Comparison of ENCODE assay signal across 11 cellular contexts in the genomic region with DNA sequence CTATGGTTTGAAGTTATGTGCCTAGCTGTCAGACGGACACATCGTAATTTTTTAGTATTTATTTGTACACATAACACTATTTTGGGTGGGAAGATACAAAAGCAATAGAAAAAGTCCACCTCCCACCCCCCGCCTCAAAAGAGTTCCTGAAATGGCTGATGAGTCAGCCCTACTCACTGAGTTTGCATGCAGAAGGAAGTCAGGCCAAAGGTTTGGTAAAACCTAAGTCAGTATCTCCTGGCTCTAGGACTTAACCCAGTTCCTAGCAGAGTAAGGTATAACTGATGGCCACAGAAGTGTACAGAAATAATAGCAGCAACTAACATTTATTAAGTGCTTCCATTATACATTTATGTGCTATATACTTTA.
DNase-seq lines count a peak whose midpoint lies in the region; ATAC-seq and TF ChIP-seq lines count a peak whose summit lies in the region.
"Had no signal": no experiment of that assay in that cellular context is flagged by ENCODE, and none has a peak within 500 bp of the region (broad histone marks: within the 10 kb centered on the region; RNA-seq: fewer than 3 reads in every experiment).

No MANE protein-coding gene starts in this region.

- H3K9ac ChIP-seq in BLaER1 treated with 17β-estradiol and CSF1 and Interleukin-3, amounts not matched to agents 10 nM and 100 nM, result peak overlapping the region in 2 of 11 experiments; percentile 13 to 26; a peak in 1 of 22 replicates

- DNase-seq in GM20000 (ENCODE audit: low spot score), result peak; percentile 27
- DNase-seq in UCSD-AML1 (lab: John Stamatoyannopoulos, UW; ENCODE audit: unreplicated experiment), result peak; percentile 10
- DNase-seq in foreskin fibroblast, result peak; percentile 49 to 79
- DNase-seq in NCI-H1105 treated with DMSO at 0.1 percent for 48 hours (lab: John Stamatoyannopoulos, UW), result no peak
- DNase-seq in NCI-H1694 (lab: John Stamatoyannopoulos, UW), result no peak
- DNase-seq: left colon, NCI-H1092 treated with DMSO at 0.1 percent for 48 hours had no signal

- peaks cover 0 to 8% (median 0%) of the 10 kb centered on the region in 11 experiments; a peak in 1 of 22 replicates for H3K36me3 ChIP-seq in BLaER1 treated with 17β-estradiol and CSF1 and Interleukin-3, amounts not matched to agents 10 nM and 100 nM

- peak overlapping the region; percentile 83 to 97 (median 93); a peak in 20 of 22 replicates for H3K4me2 ChIP-seq in BLaER1 treated with 17β-estradiol and CSF1 and Interleukin-3, amounts not matched to agents 10 nM and 100 nM

- H3K27ac ChIP-seq in BLaER1 treated with 17β-estradiol and CSF1 and Interleukin-3, amounts not matched to agents 10 nM and 100 nM, result peak overlapping the region in 4 of 11 experiments; percentile 48 to 68 (median 61); a peak in 8 of 22 replicates

- H3K27me3 ChIP-seq in BLaER1 treated with 17β-estradiol and CSF1 and Interleukin-3, amounts not matched to agents 10 nM and 100 nM, result no peaks in the 10 kb centered on the region

- peaks cover 0 to 17% (median 8%) of the 10 kb centered on the region in 11 experiments; a peak in 14 of 22 replicates for H4K20me1 ChIP-seq in BLaER1 treated with 17β-estradiol and CSF1 and Interleukin-3, amounts not matched to agents 10 nM and 100 nM

- no peaks in the 10 kb centered on the region for H3K9me3 ChIP-seq in BLaER1 treated with 17β-estradiol and CSF1 and Interleukin-3, amounts not matched to agents 10 nM and 100 nM (replicated peaks in 1 of 11)

- 0 out of 20 replicates have a peak overlapping the region, but pooled peaks of 1 of the 10 experiments have one; percentile 8 for H3K4me3 ChIP-seq in BLaER1 treated with 17β-estradiol and CSF1 and Interleukin-3, amounts not matched to agents 10 nM and 100 nM
- H3K4me3 ChIP-seq in foreskin fibroblast (ENCODE audit: low read depth in 1 of 2, low read length in 2 of 2), result no peak overlapping the region
- H3K4me3 ChIP-seq: skin epidermis had no signal

- TF ChIP-seq CTCF in GM20000 (IDR thresholded peaks at IDR 0.05; ENCODE audit: extremely low read depth, missing control alignments), result no peak
- no peak for TF ChIP-seq CTCF in foreskin fibroblast (IDR thresholded peaks at IDR 0.05; ENCODE audit: low read depth, low read length)

- no peak for ATAC-seq in HG02885 (IDR thresholded peaks at IDR 0.05; ENCODE audit: poor library complexity, unreplicated experiment)
- ATAC-seq in GM18520 (IDR thresholded peaks at IDR 0.05; ENCODE audit: unreplicated experiment), result no peak
- ATAC-seq: left colon had no signal

- H3K4me1 ChIP-seq in BLaER1 treated with 17β-estradiol and CSF1 and Interleukin-3, amounts not matched to agents 10 nM and 100 nM, result peaks cover 33 to 44% (median 38%) of the 10 kb centered on the region in 10 experiments

Comparison
In these comparisons a context has a peak if more than half of its experiments do, and no peak if none do; other contexts are left out.
1. DNase-seq: peak in GM20000 (single experiment), UCSD-AML1 (single experiment) and foreskin fibroblast (2 of 2); none in NCI-H1105 treated with DMSO at 0.1 percent for 48 hours (single experiment) and NCI-H1694 (single experiment).